Comparison of ENCODE assay signal across 9 cellular contexts in genomic region chr5:14172149-14172795, GRCh38. TPM values are rescaled to one million over a fixed set of nuclear protein-coding genes. Genes with fewer than 3 reads are reported as not detected.
A peak's percentile ranks its signal among the peaks of the same experiment; 100 is the strongest.
DNase-seq lines count a peak whose midpoint lies in the region; ATAC-seq, FAIRE-seq and TF ChIP-seq lines count a peak whose summit lies in the region.
"Had no signal": no experiment of that assay in that cellular context is flagged by ENCODE, and none has a peak within 500 bp of the region (broad histone marks: within the 10 kb centered on the region; RNA-seq: fewer than 3 reads in every experiment).

No MANE protein-coding gene starts in this region.

- no peak overlapping the region for H3K18ac ChIP-seq in mesendoderm (ENCODE audit: low read length)

- no peak overlapping the region for H2BK120ac ChIP-seq in mesendoderm (ENCODE audit: low read depth, low read length)

- H3K56ac ChIP-seq in mesendoderm (ENCODE audit: low read length): no peak overlapping the region

- H3K4me2 ChIP-seq in mesendoderm (ENCODE audit: low read length): no peak overlapping the region

- H3K79me2 ChIP-seq in mesendoderm (ENCODE audit: control insufficient read depth, insufficient read depth, low read length): peaks cover 86% of the 10 kb centered on the region

- 83 to 87% methylated on average over 5 of the region's 5 CpGs for WGBS in lower leg skin, 2 donors
- WGBS in mesendoderm (ENCODE audit: extremely low coverage, insufficient coverage, low lambda C conversion rate): no CpG with 5 or more reads among the region's 5 CpGs

- peaks cover 81% of the 10 kb centered on the region for H3K4me1 Mint-ChIP-seq in chondrocyte (ENCODE audit: low read depth)

- no peak overlapping the region for H3K4ac ChIP-seq in mesendoderm (ENCODE audit: low read depth, low read length)

- no peak overlapping the region for H4K8ac ChIP-seq in mesendoderm (ENCODE audit: low read depth, low read length)

- H3K4me3 ChIP-seq in lower leg skin (ENCODE audit: low read depth, poor library complexity, severe bottlenecking) (no peak overlapping the region), mesendoderm (ENCODE audit: low read length) (no peak overlapping the region)

- peak overlapping the region; percentile 36 for H3K27ac Mint-ChIP-seq in chondrocyte (ENCODE audit: unreplicated experiment)

- H3K36me3 ChIP-seq in mesendoderm (ENCODE audit: control insufficient read depth, insufficient read depth, low read length): no peaks in the 10 kb centered on the region

- no peaks in the 10 kb centered on the region for H3K36me3 Mint-ChIP-seq in chondrocyte (ENCODE audit: low read depth)

- peak; percentile 90 for FAIRE-seq in GM12892 (lab: Jason Lieb, UNC)

- H3K27me3 ChIP-seq in mesendoderm (ENCODE audit: insufficient read depth, low read length, poor library complexity): no peaks in the 10 kb centered on the region

- H3K4me3 Mint-ChIP-seq in chondrocyte (ENCODE audit: unreplicated experiment): no peak overlapping the region

- H2BK15ac ChIP-seq in mesendoderm (replicated peaks; ENCODE audit: low read depth): no peak overlapping the region

- peaks cover 10% of the 10 kb centered on the region for H3K79me1 ChIP-seq in mesendoderm (ENCODE audit: low read length)

- H3K23ac ChIP-seq in mesendoderm (ENCODE audit: low read length): no peak overlapping the region

- no peak overlapping the region for H3K27ac ChIP-seq in mesendoderm (ENCODE audit: low read depth, low read length)

- ATAC-seq in GM21367 (IDR thresholded peaks at IDR 0.05; ENCODE audit: unreplicated experiment) (peak; percentile 31), HG03159 (IDR thresholded peaks at IDR 0.05; ENCODE audit: unreplicated experiment) (peak; percentile 60)

- H3K9ac ChIP-seq in mesendoderm (ENCODE audit: low read length): no peak overlapping the region

- no peak overlapping the region for H2AK5ac ChIP-seq in mesendoderm (ENCODE audit: low read length)

- no peaks in the 10 kb centered on the region for H3K27me3 Mint-ChIP-seq in chondrocyte (ENCODE audit: low read depth)

- TF ChIP-seq CTCF in chondrocyte (IDR thresholded peaks at IDR 0.05): no peak
- no peak for TF ChIP-seq CTCF in lower leg skin (IDR thresholded peaks at IDR 0.05)

- H2BK5ac ChIP-seq in mesendoderm (ENCODE audit: low read length): no peak overlapping the region

- no peak for DNase-seq in GM12892 (ENCODE audit: insufficient read length)
- DNase-seq in chondrocyte (ENCODE audit: low spot score): no peak
- DNase-seq in NCI-H2227 (lab: John Stamatoyannopoulos, UW; ENCODE audit: unreplicated experiment): no peak
- no peak for DNase-seq in lower leg skin (ENCODE audit: low spot score in 2 of 2)
- no peak for DNase-seq in mesendoderm
- no peak for DNase-seq in stimulated activated CD8-positive, alpha-beta memory T cell treated with anti-CD3 and anti-CD28 coated beads, Interleukin-4, amount 100 ng/mL, for 48 hours
- DNase-seq: NCI-H2107 had no signal

- intact Hi-C loops in lower leg skin (cut with DNase I; ENCODE audit: low total_unique reads): no loop called here

- no peaks in the 10 kb centered on the region for H3K9me3 Mint-ChIP-seq in chondrocyte (ENCODE audit: low read depth)

- TF ChIP-seq POLR2A in GM12892 (IDR thresholded peaks at IDR 0.05; ENCODE audit: low read depth, low read length): no peak
- no peak for TF ChIP-seq POLR2A in lower leg skin (IDR thresholded peaks at IDR 0.05)

- H3K4me1 ChIP-seq in mesendoderm (ENCODE audit: control insufficient read depth, low read depth, low read length): peaks cover 29% of the 10 kb centered on the region

- H4K5ac ChIP-seq in mesendoderm (ENCODE audit: low read length): no peak overlapping the region

RNA-seq across cellular contexts. Expression of gene TRIO, which starts 29.1 kb away (rescaled TPM):
- polyA plus RNA-seq in GM12892 (2012; ENCODE audit: missing spikeins): 77.8 TPM
- total RNA-seq in chondrocyte (200 to 271 TPM (median 217 TPM) in 3 replicates), lower leg skin (100 to 1,000 TPM in 1 of 4 donors, 10 to 100 TPM in 3; 47.8 to 101 (median 64.5) TPM)
- 32.6 TPM for polyA plus RNA-seq in mesendoderm (2013, experiment 1 of 2)
- polyA plus RNA-seq in mesendoderm (2013, experiment 2 of 2): 32.2 TPM
